In genomic region chr3:39350714-39351113, GRCh38 we compare ENCODE assay signal across 1 cellular context.
A peak's percentile ranks its signal among the peaks of the same experiment; 100 is the strongest.
TF ChIP-seq lines count a peak whose summit lies in the region.

No MANE protein-coding gene starts in this region.

TF ChIP-seq in K562, 482 proteins besides CTCF, POLR2A, EP300 and RAD21:
- TF ChIP-seq TCF3 (CRISPR knock-in tag; IDR thresholded peaks at IDR 0.05): peak; percentile 47; the same call in 1 of the 2 replicates
- no peak for TF ChIP-seq MYNN (IDR thresholded peaks at IDR 0.05)
- no peak for TF ChIP-seq MYNN (CRISPR knock-in tag; IDR thresholded peaks at IDR 0.05)
